Comparison of ENCODE assay signal across 4 cellular contexts in genomic region chr10:49195864-49196263, GRCh38. TPM values are rescaled to one million over a fixed set of nuclear protein-coding genes. Genes with fewer than 3 reads are reported as not detected.
"Had no signal": no experiment of that assay in that cellular context is flagged by ENCODE, and none has a peak within 500 bp of the region (broad histone marks: within the 10 kb centered on the region; RNA-seq: fewer than 3 reads in every experiment).

No MANE protein-coding gene starts in this region.

RNA-seq across cellular contexts. Expression of gene TMEM273, which starts 7.7 kb away (rescaled TPM):
- total RNA-seq: astrocyte, bronchial epithelial cell, cardiac muscle cell, chondrocyte had no signal
- polyA plus RNA-seq: cardiac muscle cell had no signal
